18 cellular contexts compared by ENCODE assay signal in the genomic region with DNA sequence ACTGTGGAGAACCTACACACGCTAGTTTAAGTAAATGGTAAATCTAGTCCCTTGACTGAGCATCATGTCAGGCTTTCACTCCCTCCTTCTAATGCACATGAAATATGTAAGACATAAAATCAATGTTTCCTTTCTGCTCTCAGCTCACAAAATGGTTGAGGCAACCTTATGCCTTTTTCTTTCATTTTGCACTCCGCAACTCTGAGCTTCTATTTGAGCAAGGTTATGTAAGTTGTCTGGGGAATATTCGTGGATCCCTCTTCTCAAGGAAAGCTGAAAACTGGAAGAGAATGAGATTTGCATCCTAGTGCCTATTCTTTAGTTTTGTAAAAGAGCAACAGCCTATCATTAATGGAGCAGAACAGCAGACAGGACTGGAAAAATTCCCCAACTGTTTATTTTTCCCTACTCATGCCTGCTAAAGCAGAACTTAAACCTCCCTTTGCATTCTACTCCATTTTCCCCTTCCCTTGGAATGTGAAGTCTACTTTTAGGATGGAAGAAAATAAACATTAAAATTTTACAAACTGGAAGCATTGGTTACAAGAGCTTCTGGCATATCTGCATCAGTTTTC.
DNase-seq lines count a peak whose midpoint lies in the region; ATAC-seq and TF ChIP-seq lines count a peak whose summit lies in the region.
"Had no signal": no experiment of that assay in that cellular context is flagged by ENCODE, and none has a peak within 500 bp of the region (broad histone marks: within the 10 kb centered on the region; RNA-seq: fewer than 3 reads in every experiment).

No MANE protein-coding gene starts in this region.

- H3K9me3 ChIP-seq in IMR-90 (ENCODE audit: control insufficient read depth, insufficient read depth, low read length) (no peaks in the 10 kb centered on the region), stomach smooth muscle (ENCODE audit: control insufficient read depth in 2 of 2, low read length in 2 of 2) (peaks cover 3 to 5% of the 10 kb centered on the region in 2 donors), MM.1S (replicated peaks; ENCODE audit: insufficient read depth, low read length) (no peaks in the 10 kb centered on the region)
- H3K9me3 ChIP-seq: neutrophil had no signal

- no peak overlapping the region for H3K56ac ChIP-seq in IMR-90 (ENCODE audit: extremely low read depth, insufficient read depth, low read length)

- BruUV-seq in IMR-90 (replicated peaks; lab: Mats Ljungman, UMichigan): no TSS peak

- TF ChIP-seq CTCF in IMR-90 (conservative IDR thresholded peaks at IDR 0.05; ENCODE audit: low read depth, low read length) (no peak), coronary artery (IDR thresholded peaks at IDR 0.05) (no peak), mesothelial cell of epicardium (IDR thresholded peaks at IDR 0.05; ENCODE audit: unreplicated experiment) (no peak), MM.1S (IDR thresholded peaks at IDR 0.05; ENCODE audit: low read length) (no peak)

- dilution Hi-C loops in IMR-90 (cut with HindIII; ENCODE audit: low sequenced_read_pairs, unreplicated experiment): no loop called here

- no peaks in the 10 kb centered on the region for H3F3A ChIP-seq in MM.1S (ENCODE audit: insufficient read depth, low read length)

- H3K4me3 Mint-ChIP-seq in mesothelial cell of epicardium: no peak overlapping the region
- H3K4me3 Mint-ChIP-seq: IgD-negative memory B cell; stimulated activated memory B cell treated with anti-CD40 and anti-IgM and Interleukin-4, amounts not matched to agents 10 μg/mL and 1 μg/mL and 100 μg/mL, for 72 hours had no signal

- H3K9me2 ChIP-seq in MM.1S (replicated peaks; ENCODE audit: insufficient read depth, low read length): no peaks in the 10 kb centered on the region

- no peaks in the 10 kb centered on the region for H3K36me3 ChIP-seq in IMR-90 (ENCODE audit: control insufficient read depth, insufficient read depth, low read length)
- no peaks in the 10 kb centered on the region for H3K36me3 ChIP-seq in stomach smooth muscle (ENCODE audit: control insufficient read depth in 2 of 2, insufficient read depth in 2 of 2, low read length in 2 of 2)
- H3K36me3 ChIP-seq in MM.1S (replicated peaks; ENCODE audit: insufficient read depth, low read length): no peaks in the 10 kb centered on the region
- H3K36me3 ChIP-seq: neutrophil had no signal

- H3K4me3 ChIP-seq in IMR-90 (ENCODE audit: insufficient read depth, low read depth, low read length) (peak overlapping the region; percentile 18; the same call in 1 of the 2 replicates), coronary artery (peak overlapping the region; percentile 33), stomach smooth muscle (ENCODE audit: low read length in 2 of 2) (peak overlapping the region; percentile 38 to 58), MM.1S (ENCODE audit: low read length) (no peak overlapping the region)

- H3K27me3 ChIP-seq in IMR-90 (ENCODE audit: control insufficient read depth, insufficient read depth, low read length) (no peaks in the 10 kb centered on the region), stomach smooth muscle (ENCODE audit: control insufficient read depth in 1 of 2, insufficient read depth in 2 of 2, low read length in 2 of 2) (no peaks in the 10 kb centered on the region), MM.1S (replicated peaks; ENCODE audit: insufficient read depth, low read length) (no peaks in the 10 kb centered on the region)
- H3K27me3 ChIP-seq: neutrophil had no signal

- H3K23ac ChIP-seq in IMR-90 (ENCODE audit: low read depth, low read length): no peak overlapping the region

- H3K9me3 Mint-ChIP-seq in mesothelial cell of epicardium: peaks cover 4% of the 10 kb centered on the region

- no peak overlapping the region for H2AK9ac ChIP-seq in IMR-90 (replicated peaks; ENCODE audit: low read depth, low read length, poor library complexity)

- no peak overlapping the region for H2BK20ac ChIP-seq in IMR-90 (ENCODE audit: low read depth, low read length)

- H4K20me1 ChIP-seq in IMR-90 (ENCODE audit: insufficient read depth, low read length) (no peaks in the 10 kb centered on the region), MM.1S (ENCODE audit: insufficient read depth, low read length) (no peaks in the 10 kb centered on the region)

- H3K4me1 Mint-ChIP-seq in mesothelial cell of epicardium: peaks cover 34% of the 10 kb centered on the region

- H3K9ac ChIP-seq in IMR-90 (ENCODE audit: low read depth, low read length) (no peak overlapping the region; the same call in 1 of the 2 replicates), stomach smooth muscle (ENCODE audit: low read length in 2 of 2) (peak overlapping the region; percentile 60 to 63), MM.1S (ENCODE audit: low read length) (no peak overlapping the region)

- H2BK15ac ChIP-seq in IMR-90 (ENCODE audit: low read depth, low read length): no peak overlapping the region

- H4K5ac ChIP-seq in IMR-90 (ENCODE audit: low read depth, low read length): no peak overlapping the region

- H3K4ac ChIP-seq in IMR-90 (ENCODE audit: low read depth, low read length): no peak overlapping the region

- no peak overlapping the region for H3K18ac ChIP-seq in IMR-90 (ENCODE audit: low read depth, low read length)

- TF ChIP-seq RAD21 in IMR-90 (IDR thresholded peaks at IDR 0.05; ENCODE audit: low read length): no peak

- no peaks in the 10 kb centered on the region; the same call in 1 of the 2 replicates for H3K4me1 ChIP-seq in IMR-90 (ENCODE audit: control insufficient read depth, insufficient read depth, low read length)
- H3K4me1 ChIP-seq in stomach smooth muscle (ENCODE audit: control insufficient read depth, insufficient read depth, low read length): no peaks in the 10 kb centered on the region
- H3K4me1 ChIP-seq in MM.1S (ENCODE audit: low read length): no peaks in the 10 kb centered on the region

- H2BK120ac ChIP-seq in IMR-90 (ENCODE audit: low read depth, low read length): no peak overlapping the region

- intact Hi-C loops in IMR-90 (cut with micrococcal nuclease): no loop called here

- CTCF ChIA-PET in IMR-90 (lab: Yijun Ruan, JAX): no interaction called here

- peak overlapping the region; percentile 51 for H3K27ac Mint-ChIP-seq in mesothelial cell of epicardium
- H3K27ac Mint-ChIP-seq: activated T-helper 2 cell treated with anti-CD3 and anti-CD28 coated beads, Interferon-gamma antibody, Interleukin-2, Interleukin-4, amounts not matched to agents 10 μg/mL and 5 μg/mL and 100 μg/mL, durations not matched to agents 14 hours and 24 hours and 36 hours; IgD-negative memory B cell; stimulated activated memory B cell treated with anti-CD40 and anti-IgM and Interleukin-4, amounts not matched to agents 10 μg/mL and 1 μg/mL and 100 μg/mL, for 72 hours had no signal

- no peak for TF ChIP-seq POLR2A in IMR-90 (IDR thresholded peaks at IDR 0.05; ENCODE audit: low read depth, low read length)

- H3K79me2 ChIP-seq in MM.1S (ENCODE audit: low read length): no peaks in the 10 kb centered on the region

- no peaks in the 10 kb centered on the region for H3K9me1 ChIP-seq in IMR-90 (ENCODE audit: insufficient read depth, low read length)

- H2BK5ac ChIP-seq in IMR-90 (ENCODE audit: low read depth, low read length, poor library complexity, severe bottlenecking): no peak overlapping the region

- no peak overlapping the region for H2AK5ac ChIP-seq in IMR-90 (ENCODE audit: low read depth, low read length)

- no peak overlapping the region for H3K27ac ChIP-seq in IMR-90 (ENCODE audit: insufficient read depth, low read length)
- peak overlapping the region; percentile 85 to 88 for H3K27ac ChIP-seq in coronary artery
- peak overlapping the region; percentile 83 for H3K27ac ChIP-seq in stomach smooth muscle (ENCODE audit: low read length)
- no peak overlapping the region for H3K27ac ChIP-seq in MM.1S (ENCODE audit: low read length)
- H3K27ac ChIP-seq: neutrophil had no signal

- in situ Hi-C loops in IMR-90 (cut with MboI; ENCODE audit: low sequenced_read_pairs) (no loop called here), G401 (cut with HindIII; ENCODE audit: low sequenced_read_pairs) (no loop called here)

- H2AFZ ChIP-seq in IMR-90 (replicated peaks; ENCODE audit: low read length, poor library complexity): no peak overlapping the region
- no peak overlapping the region for H2AFZ ChIP-seq in MM.1S (ENCODE audit: low read length)

- DNase-seq in IMR-90 (no peak), coronary artery (ENCODE audit: low spot score) (no peak), mesothelial cell of epicardium (ENCODE audit: low spot score in 2 of 2, unreplicated experiment in 2 of 2) (no peak), cerebellar nuclear complex (lab: John Stamatoyannopoulos, UW) (no peak), G401 (ENCODE audit: low spot score) (no peak), MM.1S (no peak)
- DNase-seq: activated CD8-positive, alpha-beta memory T cell treated with anti-CD3 and anti-CD28 coated beads for 24 hours; AML-193; dermis blood vessel endothelial cell; NCI-H1048; NCI-H82 had no signal

- no peak overlapping the region for H4K91ac ChIP-seq in IMR-90 (ENCODE audit: insufficient read depth, low read depth, low read length)

- no CpG with 5 or more reads among the region's 3 CpGs for WGBS in IMR-90 (ENCODE audit: extremely low coverage in 2 of 2, insufficient read length in 1 of 2), 2 experiments

- no peak overlapping the region for H3K14ac ChIP-seq in IMR-90 (replicated peaks; ENCODE audit: low read depth, low read length)

- H3K27me3 Mint-ChIP-seq in mesothelial cell of epicardium (ENCODE audit: low read depth): no peaks in the 10 kb centered on the region
- H3K27me3 Mint-ChIP-seq: stimulated activated memory B cell treated with anti-CD40 and anti-IgM and Interleukin-4, amounts not matched to agents 10 μg/mL and 1 μg/mL and 100 μg/mL, for 72 hours had no signal

- H3K4me2 ChIP-seq in IMR-90 (ENCODE audit: low read depth, low read length) (peak overlapping the region; percentile 62), MM.1S (ENCODE audit: low read depth, low read length) (no peak overlapping the region)

- no peaks in the 10 kb centered on the region for H3K79me1 ChIP-seq in IMR-90 (ENCODE audit: low read depth in 1 of 2, low read length in 2 of 2)

- POLR2A ChIA-PET in IMR-90 (lab: Charles Lee; ENCODE audit: unreplicated experiment): no interaction called here

- H4K8ac ChIP-seq in IMR-90 (ENCODE audit: low read depth in 2 of 2, low read length in 2 of 2): no peak overlapping the region

- ATAC-seq in IMR-90 (ENCODE audit: low read depth) (peak; percentile 57), HG03139 (IDR thresholded peaks at IDR 0.05; ENCODE audit: unreplicated experiment) (no peak)
- ATAC-seq: esophagus mucosa; stimulated activated memory B cell treated with anti-CD40 and anti-IgM and Interleukin-4, amounts not matched to agents 10 μg/mL and 1 μg/mL and 100 μg/mL, for 72 hours had no signal

- H3K36me3 Mint-ChIP-seq in mesothelial cell of epicardium: no peaks in the 10 kb centered on the region
- H3K36me3 Mint-ChIP-seq: IgD-negative memory B cell; stimulated activated memory B cell treated with anti-CD40 and anti-IgM and Interleukin-4, amounts not matched to agents 10 μg/mL and 1 μg/mL and 100 μg/mL, for 72 hours had no signal

TF ChIP-seq in IMR-90, 13 proteins besides CTCF, POLR2A, EP300 and RAD21 (continues in another document):
- TF ChIP-seq SMC3 (IDR thresholded peaks at IDR 0.05; ENCODE audit: low read depth, low read length) (no peak), RFX5 (IDR thresholded peaks at IDR 0.05; ENCODE audit: low read depth, low read length) (no peak)

Comparison
In these comparisons a context has a peak if more than half of its experiments do, and no peak if none do; other contexts are left out.
1. H3K27ac ChIP-seq: peak in coronary artery (2 of 2) and stomach smooth muscle (single experiment); none in IMR-90 (single experiment) and MM.1S (single experiment).
2. H3K9ac ChIP-seq: peak in stomach smooth muscle (2 of 2); none in IMR-90 (single experiment) and MM.1S (single experiment).